10 cellular contexts compared by ENCODE assay signal in genomic region chr9:116087246-116087645, GRCh38.
DNase-seq lines count a peak whose midpoint lies in the region; ATAC-seq, FAIRE-seq and TF ChIP-seq lines count a peak whose summit lies in the region.
"Had no signal": no experiment of that assay in that cellular context is flagged by ENCODE, and none has a peak within 500 bp of the region (broad histone marks: within the 10 kb centered on the region; RNA-seq: fewer than 3 reads in every experiment).

No MANE protein-coding gene starts in this region.

- 13 to 18% methylated on average over 1 of the region's 1 CpG for WGBS in pancreas, 2 donors

- no peaks in the 10 kb centered on the region for H4K20me1 ChIP-seq in fibroblast of lung (ENCODE audit: control insufficient read depth, extremely low read depth, insufficient read depth, low read length)

- no peaks in the 10 kb centered on the region for H3K36me3 ChIP-seq in fibroblast of lung (ENCODE audit: control insufficient read depth, insufficient read depth, low read length)
- no peaks in the 10 kb centered on the region for H3K36me3 ChIP-seq in pancreas

- no peak for TF ChIP-seq CTCF in fibroblast of lung (conservative IDR thresholded peaks at IDR 0.05 in 1 of 2, IDR thresholded peaks at IDR 0.05 in 1 of 2; ENCODE audit: low read depth in 1 of 2, low read length in 2 of 2)
- no peak for TF ChIP-seq CTCF in pancreas (IDR thresholded peaks at IDR 0.05)
- TF ChIP-seq CTCF in coronary artery (IDR thresholded peaks at IDR 0.05) = no peak

- H3K27ac Mint-ChIP-seq in T-cell = no peak overlapping the region

- POLR2A ChIA-PET in T-cell (lab: Charles Lee) = no interaction called here

- peak overlapping the region; percentile 4 for H3K4me2 ChIP-seq in fibroblast of lung (ENCODE audit: extremely low read depth, insufficient read depth, low read length)

- peaks cover 4% of the 10 kb centered on the region for H3K4me1 ChIP-seq in fibroblast of lung (ENCODE audit: control insufficient read depth, extremely low read depth, insufficient read depth, low read length)
- no peaks in the 10 kb centered on the region for H3K4me1 ChIP-seq in pancreas

- intact Hi-C loops in pancreas (cut with DNase I) = no loop called here

- H3K9ac ChIP-seq in fibroblast of lung (ENCODE audit: insufficient read depth, low read length) = no peak overlapping the region

- no peaks in the 10 kb centered on the region for H3K4me1 Mint-ChIP-seq in T-cell

- peaks cover 1 to 4% of the 10 kb centered on the region in 2 donors for H3K27me3 Mint-ChIP-seq in T-cell

- CTCF ChIA-PET in T-cell (lab: Charles Lee) = no interaction called here

- ATAC-seq in pancreas = peak in 3 of 4 donors; percentile 19 to 60 (median 52)
- ATAC-seq in HG03097 (IDR thresholded peaks at IDR 0.05; ENCODE audit: low FRiP score, unreplicated experiment) = no peak
- no peak for ATAC-seq in T-cell (replicated peaks in 1 of 4)
- no peak for ATAC-seq in HG02588 (IDR thresholded peaks at IDR 0.05; ENCODE audit: unreplicated experiment)

- H3K9me3 Mint-ChIP-seq in T-cell = peaks cover 0 to 4% (median 3%) of the 10 kb centered on the region in 3 donors

- H2AFZ ChIP-seq in fibroblast of lung (ENCODE audit: low read length) = no peak overlapping the region

- no peaks in the 10 kb centered on the region for H3K9me3 ChIP-seq in fibroblast of lung (ENCODE audit: control insufficient read depth, insufficient read depth, low read depth, low read length)
- H3K9me3 ChIP-seq in pancreas = no peaks in the 10 kb centered on the region

- H3K4me3 ChIP-seq in fibroblast of lung (replicated peaks in 1 of 4; ENCODE audit: control extremely low read depth in 1 of 4, insufficient read depth in 1 of 4, low read depth in 3 of 4, low read length in 4 of 4) (no peak overlapping the region), pancreas (no peak overlapping the region), coronary artery (no peak overlapping the region)

- H3K79me2 ChIP-seq in fibroblast of lung (ENCODE audit: control insufficient read depth, insufficient read depth, low read length) = no peaks in the 10 kb centered on the region

- DNase-seq in DMS153 (lab: John Stamatoyannopoulos, UW) = peak; percentile 71
- peak; percentile 97 for DNase-seq in NCI-H69 (lab: John Stamatoyannopoulos, UW)
- DNase-seq in fibroblast of lung (ENCODE audit: low read depth in 2 of 2) = peak; percentile 88 to 96
- DNase-seq in pancreas = no peak
- DNase-seq in coronary artery (ENCODE audit: low spot score) = no peak
- no peak for DNase-seq in T-cell
- DNase-seq: activated gamma-delta T cell had no signal

- H3K27me3 ChIP-seq in fibroblast of lung (ENCODE audit: control insufficient read depth, insufficient read depth, low read length) (no peaks in the 10 kb centered on the region), pancreas (no peaks in the 10 kb centered on the region)

- no peak for FAIRE-seq in pancreas (lab: Jason Lieb, UNC)
- FAIRE-seq: TTC549 had no signal

- peak overlapping the region; percentile 8 for H3K27ac ChIP-seq in fibroblast of lung (ENCODE audit: insufficient read depth, low read length)
- no peak overlapping the region for H3K27ac ChIP-seq in pancreas
- H3K27ac ChIP-seq in coronary artery = no peak overlapping the region

- H3K4me3 Mint-ChIP-seq in T-cell = no peak overlapping the region

- no peaks in the 10 kb centered on the region for H3K36me3 Mint-ChIP-seq in T-cell

Comparison
In these comparisons a context has a peak if more than half of its experiments do, and no peak if none do; other contexts are left out.
1. DNase-seq: peak in DMS153 (single experiment), NCI-H69 (single experiment) and fibroblast of lung (2 of 2); none in pancreas (0 of 6), coronary artery (single experiment) and T-cell (0 of 34).
2. ATAC-seq: peak in pancreas (3 of 4); none in HG03097 (single experiment), T-cell (0 of 4) and HG02588 (single experiment).